16 cellular contexts compared by ENCODE assay signal in the genomic region with DNA sequence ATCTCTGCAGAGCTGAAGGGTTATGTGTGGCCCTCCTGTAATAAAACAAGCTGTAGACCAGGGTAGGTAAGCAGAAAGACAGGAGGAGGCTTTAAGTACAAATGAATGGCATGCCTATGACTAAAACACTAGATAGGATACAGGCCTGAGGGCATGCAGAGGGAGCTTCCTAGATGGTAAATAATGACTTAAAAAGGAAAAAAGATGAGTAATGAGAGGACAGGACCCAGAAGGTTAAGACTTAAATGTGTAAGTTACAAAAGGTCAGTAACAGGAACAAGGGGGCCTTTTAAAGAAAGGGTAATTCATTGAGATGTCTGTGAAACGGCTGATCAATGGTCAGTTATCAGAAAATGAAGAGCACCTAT.
DNase-seq lines count a peak whose midpoint lies in the region; ATAC-seq and TF ChIP-seq lines count a peak whose summit lies in the region.
"Had no signal": no experiment of that assay in that cellular context is flagged by ENCODE, and none has a peak within 500 bp of the region (broad histone marks: within the 10 kb centered on the region; RNA-seq: fewer than 3 reads in every experiment).

No MANE protein-coding gene starts in this region.

- H3K9me3 ChIP-seq in Panc1 (ENCODE audit: control insufficient read depth, insufficient read depth, low read depth, low read length), result no peaks in the 10 kb centered on the region

- peaks cover 64% of the 10 kb centered on the region for H3K4me1 Mint-ChIP-seq in neural crest cell
- H3K4me1 Mint-ChIP-seq in activated T-helper 2 cell treated with anti-CD3 and anti-CD28 coated beads, Interferon-gamma antibody, Interleukin-2, Interleukin-4, amounts not matched to agents 10 μg/mL and 5 μg/mL and 100 μg/mL, durations not matched to agents 14 hours and 24 hours and 36 hours (ENCODE audit: low read depth), result no peaks in the 10 kb centered on the region
- H3K4me1 Mint-ChIP-seq: activated CD4-positive, alpha-beta memory T cell treated with anti-CD3 and anti-CD28 coated beads, Interleukin-2, amount 10 ng/mL, durations not matched to agents 7 days and 5 days had no signal

- peaks cover 10% of the 10 kb centered on the region for H3K4me1 ChIP-seq in Panc1 (ENCODE audit: control insufficient read depth, insufficient read depth, low read length)

- intact Hi-C loops in Panc1 (cut with micrococcal nuclease; ENCODE audit: unreplicated experiment), result no loop called here
- intact Hi-C loops in activated T-helper 2 cell treated with anti-CD3 and anti-CD28 coated beads, Interferon-gamma antibody, Interleukin-2, Interleukin-4, amounts not matched to agents 10 μg/mL and 5 μg/mL and 100 μg/mL, durations not matched to agents 14 hours and 24 hours and 36 hours (cut with micrococcal nuclease), result no loop called here

- H3K4me3 ChIP-seq in Panc1 (ENCODE audit: low read depth in 2 of 2, low read length in 2 of 2), result no peak overlapping the region
- H3K4me3 ChIP-seq in epithelial cell of esophagus (ENCODE audit: low read length), result no peak overlapping the region
- no peak overlapping the region for H3K4me3 ChIP-seq in brain microvascular endothelial cell (ENCODE audit: low read depth, low read length)
- H3K4me3 ChIP-seq: BLaER1 had no signal

- H3K27me3 ChIP-seq in Panc1 (ENCODE audit: control insufficient read depth, insufficient read depth, low read length), result no peaks in the 10 kb centered on the region
- no peaks in the 10 kb centered on the region for H3K27me3 ChIP-seq in brain microvascular endothelial cell (replicated peaks)
- H3K27me3 ChIP-seq: BLaER1 had no signal

- peak overlapping the region; percentile 44; the same call in 1 of the 2 replicates for H3K27ac ChIP-seq in Panc1 (ENCODE audit: low read length)
- H3K27ac ChIP-seq in brain microvascular endothelial cell, result no peak overlapping the region
- H3K27ac ChIP-seq: BLaER1 had no signal

- POLR2A ChIA-PET in Panc1 (lab: Charles Lee), result interaction anchor here (0.6 kb wide), 1 partner anchor 18 kb away, joined by 7 read pairs; no protein-coding TSS in a partner anchor

- no TSS peak for BruUV-seq in Panc1 (replicated peaks; lab: Mats Ljungman, UMichigan)

- CTCF ChIA-PET in Panc1 (lab: Charles Lee), result no interaction called here

- in situ Hi-C loops in Panc1 (cut with HindIII; ENCODE audit: low pct_unique_long_range_greater_than_20kb, low sequenced_read_pairs), result no loop called here
- in situ Hi-C loops in GM13976 (cut with MboI; ENCODE audit: low sequenced_read_pairs, unreplicated experiment), result no loop called here
- in situ Hi-C loops in brain microvascular endothelial cell (cut with HindIII; ENCODE audit: low pct_ligation_motif_present, low sequenced_read_pairs), result no loop called here

- no peaks in the 10 kb centered on the region for H3K27me3 Mint-ChIP-seq in neural crest cell (ENCODE audit: low read depth)
- peaks cover 14% of the 10 kb centered on the region for H3K27me3 Mint-ChIP-seq in activated T-helper 2 cell treated with anti-CD3 and anti-CD28 coated beads, Interferon-gamma antibody, Interleukin-2, Interleukin-4, amounts not matched to agents 10 μg/mL and 5 μg/mL and 100 μg/mL, durations not matched to agents 14 hours and 24 hours and 36 hours (ENCODE audit: low read depth)

- peaks cover 14% of the 10 kb centered on the region for H3K36me3 Mint-ChIP-seq in neural crest cell (ENCODE audit: low read depth)
- H3K36me3 Mint-ChIP-seq in activated T-helper 2 cell treated with anti-CD3 and anti-CD28 coated beads, Interferon-gamma antibody, Interleukin-2, Interleukin-4, amounts not matched to agents 10 μg/mL and 5 μg/mL and 100 μg/mL, durations not matched to agents 14 hours and 24 hours and 36 hours (ENCODE audit: low read depth), result no peaks in the 10 kb centered on the region

- peak overlapping the region; percentile 28 for H3K4me3 Mint-ChIP-seq in neural crest cell
- H3K4me3 Mint-ChIP-seq in activated T-helper 2 cell treated with anti-CD3 and anti-CD28 coated beads, Interferon-gamma antibody, Interleukin-2, Interleukin-4, amounts not matched to agents 10 μg/mL and 5 μg/mL and 100 μg/mL, durations not matched to agents 14 hours and 24 hours and 36 hours (ENCODE audit: low read depth), result no peak overlapping the region
- H3K4me3 Mint-ChIP-seq: activated CD4-positive, alpha-beta memory T cell treated with anti-CD3 and anti-CD28 coated beads, Interleukin-2, amount 10 ng/mL, durations not matched to agents 7 days and 5 days; effector memory CD8-positive, alpha-beta T cell had no signal

- no peak for TF ChIP-seq CTCF in Panc1 (IDR thresholded peaks at IDR 0.05)
- no peak for TF ChIP-seq CTCF in epithelial cell of esophagus (IDR thresholded peaks at IDR 0.05; ENCODE audit: insufficient read depth, low read depth, low read length, missing control alignments)
- TF ChIP-seq CTCF in neural crest cell (conservative IDR thresholded peaks at IDR 0.05), result no peak
- TF ChIP-seq CTCF in GM13976 (IDR thresholded peaks at IDR 0.05; ENCODE audit: borderline replicate concordance, control extremely low read depth, extremely low read depth, insufficient read depth, missing control alignments), result no peak
- no peak for TF ChIP-seq CTCF in brain microvascular endothelial cell (IDR thresholded peaks at IDR 0.05; ENCODE audit: low read depth, low read length, missing control alignments)

- peaks cover 3% of the 10 kb centered on the region for H3K9me3 Mint-ChIP-seq in neural crest cell
- H3K9me3 Mint-ChIP-seq in activated T-helper 2 cell treated with anti-CD3 and anti-CD28 coated beads, Interferon-gamma antibody, Interleukin-2, Interleukin-4, amounts not matched to agents 10 μg/mL and 5 μg/mL and 100 μg/mL, durations not matched to agents 14 hours and 24 hours and 36 hours, result no peaks in the 10 kb centered on the region
- H3K9me3 Mint-ChIP-seq: activated CD4-positive, alpha-beta memory T cell treated with anti-CD3 and anti-CD28 coated beads, Interleukin-2, amount 10 ng/mL, durations not matched to agents 7 days and 5 days; effector memory CD8-positive, alpha-beta T cell had no signal

- H3K36me3 ChIP-seq in Panc1 (ENCODE audit: control insufficient read depth, insufficient read depth, low read length) (no peaks in the 10 kb centered on the region), brain microvascular endothelial cell (replicated peaks) (no peaks in the 10 kb centered on the region)

- ATAC-seq in Panc1, result no peak
- ATAC-seq in GM19328 (IDR thresholded peaks at IDR 0.05; ENCODE audit: unreplicated experiment), result no peak
- ATAC-seq: effector memory CD8-positive, alpha-beta T cell had no signal

- DNase-seq in ELF-1 (ENCODE audit: low read depth, low spot score) (peak; percentile 32), Panc1 (ENCODE audit: low read depth, low spot score) (no peak), epithelial cell of esophagus (ENCODE audit: low read depth) (peak; percentile 87), neural crest cell (ENCODE audit: low read depth, low spot score) (no peak), GM13976 (ENCODE audit: low spot score) (no peak), brain microvascular endothelial cell (no peak)
- DNase-seq in activated T-helper 2 cell treated with anti-CD3 and anti-CD28 coated beads, Interferon-gamma antibody, Interleukin-2, Interleukin-4, amounts not matched to agents 10 μg/mL and 5 μg/mL and 100 μg/mL, durations not matched to agents 14 hours and 24 hours and 36 hours (ENCODE audit: low spot score), result no peak
- DNase-seq: activated CD4-positive, alpha-beta memory T cell treated with anti-CD3 and anti-CD28 coated beads, Interleukin-2, amount 10 ng/mL, durations not matched to agents 7 days and 5 days; activated naive CD4-positive, alpha-beta T cell treated with anti-CD3 and anti-CD28 coated beads, Interleukin-2, amount 50 U/mL, for 16 hours; effector memory CD8-positive, alpha-beta T cell; GOT3; NCI-H774; stimulated activated CD4-positive, alpha-beta T cell treated with anti-CD3 and anti-CD28 coated beads, Interleukin-2, amount 100 ng/mL, for 24 hours; SW 1271 had no signal

- no peak overlapping the region for H3K27ac Mint-ChIP-seq in neural crest cell (ENCODE audit: unreplicated experiment)
- H3K27ac Mint-ChIP-seq in activated T-helper 2 cell treated with anti-CD3 and anti-CD28 coated beads, Interferon-gamma antibody, Interleukin-2, Interleukin-4, amounts not matched to agents 10 μg/mL and 5 μg/mL and 100 μg/mL, durations not matched to agents 14 hours and 24 hours and 36 hours, result no peak overlapping the region
- H3K27ac Mint-ChIP-seq: activated CD4-positive, alpha-beta memory T cell treated with anti-CD3 and anti-CD28 coated beads, Interleukin-2, amount 10 ng/mL, durations not matched to agents 7 days and 5 days; effector memory CD8-positive, alpha-beta T cell had no signal

Comparison
In these comparisons a context has a peak if more than half of its experiments do, and no peak if none do; other contexts are left out.
1. DNase-seq: peak in ELF-1 (single experiment) and epithelial cell of esophagus (single experiment); none in Panc1 (single experiment), neural crest cell (single experiment), activated T-helper 2 cell treated with anti-CD3 and anti-CD28 coated beads, Interferon-gamma antibody, Interleukin-2, Interleukin-4, amounts not matched to agents 10 μg/mL and 5 μg/mL and 100 μg/mL, durations not matched to agents 14 hours and 24 hours and 36 hours (single experiment), GM13976 (single experiment) and brain microvascular endothelial cell (single experiment).